11 cellular contexts compared by ENCODE assay signal in genomic region chr14:95577067-95577800, GRCh38.
DNase-seq lines count a peak whose midpoint lies in the region; ATAC-seq lines count a peak whose summit lies in the region.
"Had no signal": no experiment of that assay in that cellular context is flagged by ENCODE, and none has a peak within 500 bp of the region (broad histone marks: within the 10 kb centered on the region; RNA-seq: fewer than 3 reads in every experiment).

No MANE protein-coding gene starts in this region.

- ATAC-seq in GM19035 (IDR thresholded peaks at IDR 0.05; ENCODE audit: unreplicated experiment): peak; percentile 97
- peak; percentile 99 for ATAC-seq in HG02610 (IDR thresholded peaks at IDR 0.05; ENCODE audit: unreplicated experiment)
- peak; percentile 94 for ATAC-seq in HG03457 (IDR thresholded peaks at IDR 0.05; ENCODE audit: unreplicated experiment)

- DNase-seq in DMS 273 (lab: John Stamatoyannopoulos, UW; ENCODE audit: unreplicated experiment) (no peak), NCI-H1694 (lab: John Stamatoyannopoulos, UW) (no peak), NCI-H128 (lab: John Stamatoyannopoulos, UW; ENCODE audit: unreplicated experiment) (no peak)
- DNase-seq in activated naive CD4-positive, alpha-beta T cell treated with anti-CD3 and anti-CD28 coated beads, Interleukin-2, amount 10 ng/mL, durations not matched to agents 7 days and 5 days: no peak
- DNase-seq: effector CD8-positive, alpha-beta T cell; stimulated activated CD4-positive, alpha-beta T cell treated with anti-CD3 and anti-CD28 coated beads, Interleukin-2, amount 100 ng/mL, for 24 hours had no signal

- no peaks in the 10 kb centered on the region for H3K9me3 Mint-ChIP-seq in activated naive CD4-positive, alpha-beta T cell treated with anti-CD3 and anti-CD28 coated beads, Interleukin-2, amount 10 ng/mL, durations not matched to agents 7 days and 5 days
- H3K9me3 Mint-ChIP-seq: activated naive CD4-positive, alpha-beta T cell treated with anti-CD3 and anti-CD28 coated beads, Interleukin-2, amount 50 U/mL, for 24 hours; nephron had no signal

- H3K27me3 Mint-ChIP-seq in activated naive CD4-positive, alpha-beta T cell treated with anti-CD3 and anti-CD28 coated beads, Interleukin-2, amount 10 ng/mL, durations not matched to agents 7 days and 5 days: peaks cover 7% of the 10 kb centered on the region

- no peaks in the 10 kb centered on the region for H3K36me3 Mint-ChIP-seq in activated naive CD4-positive, alpha-beta T cell treated with anti-CD3 and anti-CD28 coated beads, Interleukin-2, amount 10 ng/mL, durations not matched to agents 7 days and 5 days
- H3K36me3 Mint-ChIP-seq: activated naive CD4-positive, alpha-beta T cell treated with anti-CD3 and anti-CD28 coated beads, Interleukin-2, amount 50 U/mL, for 24 hours had no signal

- H3K4me3 Mint-ChIP-seq in activated naive CD4-positive, alpha-beta T cell treated with anti-CD3 and anti-CD28 coated beads, Interleukin-2, amount 10 ng/mL, durations not matched to agents 7 days and 5 days: no peak overlapping the region
- H3K4me3 Mint-ChIP-seq: activated naive CD4-positive, alpha-beta T cell treated with anti-CD3 and anti-CD28 coated beads, Interleukin-2, amount 50 U/mL, for 24 hours; nephron had no signal

- no peak overlapping the region for H3K27ac Mint-ChIP-seq in activated naive CD4-positive, alpha-beta T cell treated with anti-CD3 and anti-CD28 coated beads, Interleukin-2, amount 10 ng/mL, durations not matched to agents 7 days and 5 days
- H3K27ac Mint-ChIP-seq: activated naive CD4-positive, alpha-beta T cell treated with anti-CD3 and anti-CD28 coated beads, Interleukin-2, amount 50 U/mL, for 24 hours; nephron had no signal

- CTCF ChIA-PET in activated naive CD4-positive, alpha-beta T cell treated with anti-CD3 and anti-CD28 coated beads, Interleukin-2, amount 10 ng/mL, durations not matched to agents 7 days and 5 days (lab: Charles Lee): no interaction called here

- no peaks in the 10 kb centered on the region for H3K4me1 Mint-ChIP-seq in activated naive CD4-positive, alpha-beta T cell treated with anti-CD3 and anti-CD28 coated beads, Interleukin-2, amount 10 ng/mL, durations not matched to agents 7 days and 5 days
- H3K4me1 Mint-ChIP-seq: activated naive CD4-positive, alpha-beta T cell treated with anti-CD3 and anti-CD28 coated beads, Interleukin-2, amount 50 U/mL, for 24 hours; nephron had no signal
